Comparison of ENCODE assay signal across 12 cellular contexts in the genomic region with DNA sequence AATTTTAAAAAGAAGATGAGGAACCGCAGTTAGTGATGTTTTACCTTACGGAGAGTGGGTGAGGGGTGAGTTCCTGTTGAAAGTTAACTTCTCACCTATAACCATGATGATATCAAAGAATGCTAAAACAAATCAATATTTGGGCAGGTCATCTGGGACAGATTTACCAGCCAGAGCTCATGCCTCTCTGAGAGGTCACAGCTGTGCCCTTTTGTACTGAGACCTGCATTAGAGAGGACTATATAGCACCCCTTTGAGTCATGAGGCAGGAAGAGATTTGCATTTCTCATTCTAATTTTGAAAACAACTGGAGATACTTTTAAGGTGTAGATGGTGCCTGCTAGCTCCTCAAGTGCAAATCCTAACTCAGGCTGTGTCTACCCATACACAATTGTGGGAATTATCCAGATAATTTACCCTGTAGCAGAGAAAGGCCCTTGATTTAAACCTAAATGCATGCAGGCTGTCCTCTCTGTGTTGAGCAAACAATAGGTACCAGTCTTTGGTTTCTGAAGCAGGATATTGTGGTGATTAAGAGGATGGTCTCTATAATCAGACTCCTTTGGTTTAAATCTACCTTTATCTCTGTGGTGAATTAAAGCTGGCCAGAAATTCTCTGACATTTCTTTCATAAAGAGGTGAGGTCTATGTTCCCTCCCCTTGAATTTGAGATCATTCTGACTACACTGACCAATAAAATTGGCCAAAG. TPM values are rescaled to one million over a fixed set of nuclear protein-coding genes. Genes with fewer than 3 reads are reported as not detected.
DNase-seq lines count a peak whose midpoint lies in the region; ATAC-seq and TF ChIP-seq lines count a peak whose summit lies in the region.
"Had no signal": no experiment of that assay in that cellular context is flagged by ENCODE, and none has a peak within 500 bp of the region (broad histone marks: within the 10 kb centered on the region; RNA-seq: fewer than 3 reads in every experiment).

No MANE protein-coding gene starts in this region.

- WGBS in GM23248 (ENCODE audit: low coverage in 1 of 2, low lambda C conversion rate in 2 of 2, missing lambda C conversion rate in 2 of 2), 2 experiments = 76 to 83% methylated on average over 2 of the region's 2 CpGs
- 14% methylated on average over 2 of the region's 2 CpGs for WGBS in right lobe of liver (ENCODE audit: insufficient coverage, low coverage, low lambda C conversion rate, missing lambda C conversion rate)

- DNase-seq in GM23248 = no peak
- peak in 2 of 3 donors; percentile 31 to 83 for DNase-seq in right lobe of liver
- DNase-seq in activated T-cell treated with anti-CD3 and anti-CD28 coated beads, Interleukin-2, amount 50 U/mL, for 1 hour = no peak
- DNase-seq in breast epithelium (ENCODE audit: low spot score in 2 of 2) = no peak
- no peak for DNase-seq in SHP77 (lab: John Stamatoyannopoulos, UW)
- DNase-seq in AML-193 (lab: John Stamatoyannopoulos, UW) = no peak
- DNase-seq: activated effector memory CD4-positive, alpha-beta T cell treated with anti-CD3 and anti-CD28 coated beads, Interleukin-2, amount 50 U/mL, for 16 hours; lower lobe of right lung; NCI-H2227 treated with DMSO at 0.1 percent for 48 hours; T1000 had no signal

- no peaks in the 10 kb centered on the region for H3K36me3 ChIP-seq in GM23248 (ENCODE audit: low read depth)
- no peaks in the 10 kb centered on the region for H3K36me3 ChIP-seq in right lobe of liver
- no peaks in the 10 kb centered on the region for H3K36me3 ChIP-seq in breast epithelium
- H3K36me3 ChIP-seq: lower lobe of right lung had no signal

- H3K4me2 ChIP-seq in GM23248 (ENCODE audit: unreplicated experiment) = peak overlapping the region; percentile 3

- TF ChIP-seq CTCF in right lobe of liver (IDR thresholded peaks at IDR 0.05) = no peak
- no peak for TF ChIP-seq CTCF in breast epithelium (IDR thresholded peaks at IDR 0.05)

- H3F3A ChIP-seq in GM23248 (ENCODE audit: insufficient read depth) = peaks cover 56% of the 10 kb centered on the region

- H3K27ac ChIP-seq in GM23248 (no peak overlapping the region), right lobe of liver (peak overlapping the region; percentile 86 to 97 (median 93)), breast epithelium (no peak overlapping the region)
- H3K27ac ChIP-seq: lower lobe of right lung had no signal

- H3K79me2 ChIP-seq in GM23248 (ENCODE audit: insufficient read depth) = no peaks in the 10 kb centered on the region

- no peaks in the 10 kb centered on the region for H3K9me3 ChIP-seq in GM23248 (ENCODE audit: low read depth)
- H3K9me3 ChIP-seq in right lobe of liver = no peaks in the 10 kb centered on the region
- H3K9me3 ChIP-seq in breast epithelium = no peaks in the 10 kb centered on the region
- H3K9me3 ChIP-seq: lower lobe of right lung had no signal

- H3K4me1 ChIP-seq in GM23248 (ENCODE audit: insufficient read depth) (peaks cover 74% of the 10 kb centered on the region), right lobe of liver (peaks cover 0 to 41% (median 16%) of the 10 kb centered on the region in 4 donors), breast epithelium (no peaks in the 10 kb centered on the region)

- intact Hi-C loops in right lobe of liver (cut with DNase I) (no loop called here), breast epithelium (cut with DNase I; ENCODE audit: low total_unique reads) (no loop called here)

- peak overlapping the region; percentile 30 for H2AFZ ChIP-seq in GM23248

- H3K4me3 ChIP-seq in GM23248 (no peak overlapping the region), right lobe of liver (no peak overlapping the region), breast epithelium (no peak overlapping the region)
- H3K4me3 ChIP-seq: lower lobe of right lung had no signal

- no peaks in the 10 kb centered on the region for H3K9me2 ChIP-seq in GM23248 (ENCODE audit: insufficient read depth)

- ATAC-seq in GM18873 (IDR thresholded peaks at IDR 0.05; ENCODE audit: low FRiP score, unreplicated experiment) (peak; percentile 96), HG03442 (IDR thresholded peaks at IDR 0.05; ENCODE audit: unreplicated experiment) (peak; percentile 95), right lobe of liver (peak; percentile 92 to 98 (median 94))
- ATAC-seq: lower lobe of right lung had no signal

- H4K20me1 ChIP-seq in GM23248 (ENCODE audit: insufficient read depth) = no peaks in the 10 kb centered on the region

- in situ Hi-C loops in GM23248 (cut with MboI) = no loop called here

- H3K27me3 ChIP-seq in GM23248 (replicated peaks; ENCODE audit: insufficient read depth) (no peaks in the 10 kb centered on the region), right lobe of liver (no peaks in the 10 kb centered on the region), breast epithelium (no peaks in the 10 kb centered on the region)

- no peak overlapping the region for H3K9ac ChIP-seq in GM23248

- TF ChIP-seq POLR2A in right lobe of liver (IDR thresholded peaks at IDR 0.05) = peak; percentile 65
- TF ChIP-seq POLR2A in breast epithelium (IDR thresholded peaks at IDR 0.05) = no peak

RNA-seq across cellular contexts. Expression of a gene that starts 5.8 kb away (rescaled TPM):
- 0.97 TPM in 1 of 2 replicates, not detected in the other for total RNA-seq in GM23248 (2014; rRNA removed; shearing (Covaris generic))
- polyA plus RNA-seq in GM23248 (2016; fragmentation: Nextera tagmentation; extraction: Ambion mirVana) = 0.48 and 0.96 TPM in 2 replicates
- total RNA-seq in right lobe of liver (100 to 1,000 TPM; 210 to 473 (median 316) TPM), breast epithelium (1 to 10 TPM in 1 of 3 donors, not detected in 2; 1.6 TPM)
- total RNA-seq: lower lobe of right lung had no signal

Comparison
In these comparisons a context has a peak if more than half of its experiments do, and no peak if none do; other contexts are left out.
1. DNase-seq: peak in right lobe of liver (2 of 3); none in GM23248 (single experiment), activated T-cell treated with anti-CD3 and anti-CD28 coated beads, Interleukin-2, amount 50 U/mL, for 1 hour (single experiment), breast epithelium (0 of 2), SHP77 (0 of 2) and AML-193 (0 of 2).
2. H3K27ac ChIP-seq: peak in right lobe of liver (3 of 3); none in GM23248 (single experiment) and breast epithelium (0 of 2).
3. RNA of a gene that starts 5.8 kb away (total RNA-seq): 210 to 473 TPM in right lobe of liver; 0.97 TPM in GM23248 and 1.6 TPM in breast epithelium; every median in the first group is over 10 times any median in the second.
4. Peak in every context shown above with its lines, with median percentiles within 50 percentile points of each other: ATAC-seq.